ENCODE assay signal across 36 cellular contexts in genomic region chr14:81694419-81694818, GRCh38.
"Had no signal": no experiment of that assay in that cellular context is flagged by ENCODE, and none has a peak within 500 bp of the region (broad histone marks: within the 10 kb centered on the region; RNA-seq: fewer than 3 reads in every experiment).

No MANE protein-coding gene starts in this region.

- H3K36me3 ChIP-seq: MG63 had no signal

- H3K27ac ChIP-seq: KMS-11 had no signal

- H3K4me3 ChIP-seq: MG63 had no signal

- DNase-seq: Karpas-422, Kasumi-1, KBM-7, KG1, MG63, MM.1S, MV-4-11, NCI-H1048, NCI-H1092, NCI-H1092 treated with DMSO at 0.1 percent for 48 hours, NCI-H1105, NCI-H1105 treated with DMSO at 0.1 percent for 48 hours, NCI-H1417, NCI-H1417 treated with DMSO at 0.1 percent for 48 hours, NCI-H1436, NCI-H1436 treated with DMSO at 0.1 percent for 48 hours, NCI-H146, NCI-H1694, NCI-H1694 treated with DMSO at 0.1 percent for 48 hours, NCI-H187, NCI-H187 treated with DMSO at 0.1 percent for 48 hours, NCI-H1930, NCI-H2029, NCI-H2029 treated with DMSO at 0.1 percent for 48 hours, NCI-H2081, NCI-H2081 treated with DMSO at 0.1 percent for 48 hours, NCI-H2107, NCI-H2171, NCI-H2171 treated with DMSO at 0.1 percent for 48 hours, NCI-H2227 treated with DMSO at 0.1 percent for 48 hours, NCI-H226, NCI-H345, NCI-H446, NCI-H446 treated with DMSO at 0.1 percent for 48 hours, NCI-H510A had no signal

- H3K9me3 ChIP-seq: MG63 had no signal

- H3K4me2 ChIP-seq: KMS-11 had no signal

- H3K9ac ChIP-seq: KMS-11 had no signal

- H3K27me3 ChIP-seq: MG63 had no signal
